In the genomic region with DNA sequence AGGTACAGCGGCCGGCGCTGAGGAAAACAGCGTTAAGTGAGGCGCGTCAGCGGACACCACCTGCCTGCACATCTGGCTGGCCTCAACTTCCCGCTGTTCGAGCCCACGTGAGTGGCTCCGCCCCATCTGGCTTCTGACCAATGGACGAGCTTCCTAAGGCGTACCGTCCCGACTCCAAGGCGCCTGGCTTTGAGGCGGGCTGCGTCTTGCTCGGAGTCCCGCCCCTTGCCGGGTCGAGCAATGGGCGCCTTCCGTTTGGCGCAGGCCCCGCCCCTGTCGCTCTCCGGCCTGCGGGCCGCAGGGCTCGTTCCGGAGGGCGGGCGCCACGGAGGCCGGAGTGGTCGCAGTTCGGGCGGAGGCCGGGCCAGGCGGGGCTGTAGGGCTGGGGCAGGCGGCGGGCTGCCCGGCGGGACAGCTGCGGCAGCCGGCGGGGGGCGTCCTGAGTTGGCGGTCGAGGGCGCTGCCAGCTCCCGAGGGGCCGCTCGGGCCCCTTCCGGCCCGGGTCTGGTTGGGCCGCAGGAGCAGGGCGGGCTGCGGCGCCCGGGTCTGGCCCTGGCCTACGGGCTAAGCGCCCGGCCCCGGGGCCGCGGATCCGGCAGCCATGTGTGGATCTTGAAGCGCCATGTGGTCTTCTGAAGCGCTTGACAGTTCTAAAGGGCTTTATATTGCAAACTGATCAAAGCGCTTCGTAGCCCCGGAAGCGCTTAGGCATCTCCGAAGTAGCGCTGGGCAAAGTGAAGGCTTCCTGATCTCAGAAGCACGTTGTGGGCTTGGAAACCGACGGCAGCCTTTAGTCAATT, we compare ENCODE assay signal across 8 cellular contexts. TPM values are rescaled to one million over a fixed set of nuclear protein-coding genes. Genes with fewer than 3 reads are reported as not detected.
DNase-seq lines count a peak whose midpoint lies in the region; ATAC-seq and TF ChIP-seq lines count a peak whose summit lies in the region.

TSS of gene TATDN2 (plus strand) at position 276 of the 800 bp plus-strand sequence. CDS start 742 bp downstream, outside the sequence.

- no peaks in the 10 kb centered on the region for H3K27me3 Mint-ChIP-seq in activated CD4-positive, alpha-beta T cell treated with anti-CD3 and anti-CD28 coated beads, Interleukin-2, amount 10 ng/mL, durations not matched to agents 24 days and 14 days

- TF ChIP-seq CTCF in C4-2B (conservative IDR thresholded peaks at IDR 0.05) = no peak

- H3K9me3 Mint-ChIP-seq in activated CD4-positive, alpha-beta T cell treated with anti-CD3 and anti-CD28 coated beads, Interleukin-2, amount 10 ng/mL, durations not matched to agents 24 days and 14 days = peaks cover 20% of the 10 kb centered on the region

- DNase-seq in NCI-H69 (lab: John Stamatoyannopoulos, UW) (peak; percentile 98), cortex of kidney (lab: John Stamatoyannopoulos, UW) (peak; percentile 26), left kidney (ENCODE audit: low read depth, low spot score) (peak; percentile 98)
- peak; percentile 98 for DNase-seq in activated CD4-positive, alpha-beta T cell treated with anti-CD3 and anti-CD28 coated beads, Interleukin-2, amount 10 ng/mL, durations not matched to agents 24 days and 14 days
- DNase-seq in stimulated activated CD4-positive, alpha-beta T cell treated with anti-CD3 and anti-CD28 coated beads, Interleukin-1b, Interleukin-23, amount 100 ng/mL, for 48 hours = peak; percentile 96

- H3K4me3 Mint-ChIP-seq in activated CD4-positive, alpha-beta T cell treated with anti-CD3 and anti-CD28 coated beads, Interleukin-2, amount 10 ng/mL, durations not matched to agents 24 days and 14 days = peak within 1 kb of the TSS; percentile 92

- peak within 1 kb of the TSS; percentile 84 for H3K27ac ChIP-seq in C4-2B

- ATAC-seq in GM19372 (IDR thresholded peaks at IDR 0.05; ENCODE audit: low read depth, unreplicated experiment) (peak; percentile 93), HG03521 (IDR thresholded peaks at IDR 0.05; ENCODE audit: unreplicated experiment) (peak; percentile 94)

- H3K36me3 Mint-ChIP-seq in activated CD4-positive, alpha-beta T cell treated with anti-CD3 and anti-CD28 coated beads, Interleukin-2, amount 10 ng/mL, durations not matched to agents 24 days and 14 days (ENCODE audit: low read depth) = peaks cover 74% of the 10 kb centered on the region

- intact Hi-C loops in activated CD4-positive, alpha-beta T cell treated with anti-CD3 and anti-CD28 coated beads, Interleukin-2, amount 10 ng/mL, durations not matched to agents 24 days and 14 days (cut with micrococcal nuclease) = loop anchor here (2.0 to 10.0 kb wide), 5 partner anchors 84 to 852 kb away; partner anchors contain the start of genes CRELD1, IRAK2, JAGN1 and RPUSD3

- H3K27ac Mint-ChIP-seq in activated CD4-positive, alpha-beta T cell treated with anti-CD3 and anti-CD28 coated beads, Interleukin-2, amount 10 ng/mL, durations not matched to agents 24 days and 14 days = peak within 1 kb of the TSS; percentile 98

- H3K4me1 Mint-ChIP-seq in activated CD4-positive, alpha-beta T cell treated with anti-CD3 and anti-CD28 coated beads, Interleukin-2, amount 10 ng/mL, durations not matched to agents 24 days and 14 days = peaks cover 46% of the 10 kb centered on the region

RNA-seq across cellular contexts. Expression of gene TATDN2, which starts in this region (rescaled TPM):
- 70.9 and 74.4 TPM in 2 replicates for total RNA-seq in activated CD4-positive, alpha-beta T cell treated with anti-CD3 and anti-CD28 coated beads, Interleukin-2, amount 10 ng/mL, durations not matched to agents 24 days and 14 days

Comparison
In these comparisons a context has a peak if more than half of its experiments do, and no peak if none do; other contexts are left out.
1. Peak in every context shown above with its lines: DNase-seq, ATAC-seq and H3K27ac ChIP-seq.
2. DNase-seq: peak in every context shown above with its lines; median percentile 98 in NCI-H69; 98 in activated CD4-positive, alpha-beta T cell treated with anti-CD3 and anti-CD28 coated beads, Interleukin-2, amount 10 ng/mL, durations not matched to agents 24 days and 14 days; 98 in left kidney; 96 in stimulated activated CD4-positive, alpha-beta T cell treated with anti-CD3 and anti-CD28 coated beads, Interleukin-1b, Interleukin-23, amount 100 ng/mL, for 48 hours; 26 in cortex of kidney.